Comparison of ENCODE assay signal across 19 cellular contexts in the genomic region with DNA sequence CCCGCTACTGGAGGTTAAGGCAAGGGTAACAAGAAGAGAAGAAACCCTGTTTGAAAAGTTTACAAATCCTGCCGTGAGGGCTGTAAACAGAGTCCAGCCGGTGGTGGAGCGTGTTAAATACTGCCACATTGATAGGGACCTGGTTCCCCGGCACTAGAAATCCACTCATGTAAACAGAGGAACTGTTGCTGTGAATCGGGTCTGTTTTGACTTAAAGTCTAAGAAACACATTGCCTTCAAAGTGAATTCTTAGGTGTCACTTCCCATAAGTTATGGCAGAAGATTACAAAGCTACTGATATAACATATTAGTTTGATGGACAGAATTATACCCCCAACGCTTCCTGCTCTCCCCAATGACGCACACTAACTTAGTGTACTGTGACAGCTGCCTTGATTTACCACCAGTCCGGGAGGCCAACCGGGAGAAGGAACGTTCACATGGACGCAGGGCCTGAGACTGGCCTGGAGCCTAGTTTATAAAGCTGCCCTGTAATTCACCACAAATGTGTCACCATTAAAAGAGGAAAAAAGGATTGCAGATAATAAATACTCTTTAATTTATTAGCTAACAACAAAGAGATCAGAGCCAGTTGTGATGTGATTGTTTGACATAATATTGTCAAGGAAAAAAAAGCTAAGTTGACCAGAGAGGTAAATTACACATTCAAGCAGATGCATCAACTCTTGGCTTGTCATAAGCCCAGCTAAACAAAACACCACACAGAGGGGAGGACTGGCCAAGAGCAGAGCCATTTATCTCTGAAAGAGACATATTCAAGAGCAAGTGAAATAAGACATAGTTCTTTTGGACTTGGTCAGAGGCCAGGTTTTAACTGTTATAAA.
DNase-seq lines count a peak whose midpoint lies in the region; ATAC-seq, FAIRE-seq and TF ChIP-seq lines count a peak whose summit lies in the region.
"Had no signal": no experiment of that assay in that cellular context is flagged by ENCODE, and none has a peak within 500 bp of the region (broad histone marks: within the 10 kb centered on the region; RNA-seq: fewer than 3 reads in every experiment).

No MANE protein-coding gene starts in this region.

- no peaks in the 10 kb centered on the region for H3K9me3 Mint-ChIP-seq in astrocyte (ENCODE audit: unreplicated experiment)
- H3K9me3 Mint-ChIP-seq: activated CD4-positive, alpha-beta T cell treated with anti-CD3 and anti-CD28 coated beads, Interleukin-2, amount 10 ng/mL, durations not matched to agents 24 days and 14 days; stimulated activated naive CD8-positive, alpha-beta T cell treated with anti-CD3 and anti-CD28 coated beads, Interleukin-15, amount 100 ng/mL, for 72 hours had no signal

- in situ Hi-C loops in GM23248 (cut with MboI), result no loop called here

- no peaks in the 10 kb centered on the region for H3K9me2 ChIP-seq in GM23248 (ENCODE audit: insufficient read depth)

- no peaks in the 10 kb centered on the region for H3K4me1 Mint-ChIP-seq in astrocyte (ENCODE audit: low read depth, unreplicated experiment)
- H3K4me1 Mint-ChIP-seq: activated CD4-positive, alpha-beta T cell treated with anti-CD3 and anti-CD28 coated beads, Interleukin-2, amount 10 ng/mL, durations not matched to agents 24 days and 14 days; stimulated activated naive CD8-positive, alpha-beta T cell treated with anti-CD3 and anti-CD28 coated beads, Interleukin-15, amount 100 ng/mL, for 72 hours; T-helper 17 cell had no signal

- ATAC-seq in left lung (peak; percentile 84), GM21515 (IDR thresholded peaks at IDR 0.05; ENCODE audit: unreplicated experiment) (no peak), HG03520 (IDR thresholded peaks at IDR 0.05; ENCODE audit: unreplicated experiment) (no peak)
- ATAC-seq: gastrocnemius medialis; stimulated activated naive CD8-positive, alpha-beta T cell treated with anti-CD3 and anti-CD28 coated beads, Interleukin-15, amount 100 ng/mL, for 72 hours; T-helper 17 cell had no signal

- no peak overlapping the region for H3K27ac Mint-ChIP-seq in astrocyte (ENCODE audit: unreplicated experiment)
- H3K27ac Mint-ChIP-seq: activated CD4-positive, alpha-beta T cell treated with anti-CD3 and anti-CD28 coated beads, Interleukin-2, amount 10 ng/mL, durations not matched to agents 24 days and 14 days; progenitor cell of endocrine pancreas; stimulated activated naive CD8-positive, alpha-beta T cell treated with anti-CD3 and anti-CD28 coated beads, Interleukin-15, amount 100 ng/mL, for 72 hours; T-helper 17 cell had no signal

- H3K9me3 ChIP-seq in GM23248 (ENCODE audit: low read depth), result no peaks in the 10 kb centered on the region
- H3K9me3 ChIP-seq in astrocyte (ENCODE audit: insufficient read depth, low read depth, low read length), result no peaks in the 10 kb centered on the region
- H3K9me3 ChIP-seq in left lung, result no peaks in the 10 kb centered on the region
- H3K9me3 ChIP-seq in stomach, result no peaks in the 10 kb centered on the region
- H3K9me3 ChIP-seq: Caco-2, gastrocnemius medialis had no signal

- H3F3A ChIP-seq in GM23248 (ENCODE audit: insufficient read depth), result peaks cover 14% of the 10 kb centered on the region

- H3K27ac ChIP-seq in GM23248, result peak overlapping the region; percentile 52
- H3K27ac ChIP-seq in astrocyte (ENCODE audit: low read depth, low read length), result no peak overlapping the region
- H3K27ac ChIP-seq in left lung, result peak overlapping the region; percentile 30 to 59
- peak overlapping the region in 4 of 5 donors; percentile 18 to 79 (median 40) for H3K27ac ChIP-seq in stomach
- H3K27ac ChIP-seq: gastrocnemius medialis had no signal

- H3K4me1 ChIP-seq in GM23248 (ENCODE audit: insufficient read depth) (peaks cover 25% of the 10 kb centered on the region), astrocyte (ENCODE audit: insufficient read depth, low read length) (no peaks in the 10 kb centered on the region), left lung (peaks cover 0 to 5% of the 10 kb centered on the region in 2 donors), stomach (peaks cover 0 to 7% (median 2%) of the 10 kb centered on the region in 4 donors)
- H3K4me1 ChIP-seq: Caco-2, gastrocnemius medialis had no signal

- H2AFZ ChIP-seq in GM23248, result 0 out of 2 replicates have a peak overlapping the region, but pooled peaks have one; percentile 35
- H2AFZ ChIP-seq in astrocyte (ENCODE audit: low read depth, low read length), result no peak overlapping the region

- FAIRE-seq in astrocyte (lab: Jason Lieb, UNC), result peak; percentile 17
- FAIRE-seq: GM12892 had no signal

- no peaks in the 10 kb centered on the region for H3K27me3 ChIP-seq in GM23248 (replicated peaks; ENCODE audit: insufficient read depth)
- no peaks in the 10 kb centered on the region for H3K27me3 ChIP-seq in astrocyte (ENCODE audit: insufficient read depth, low read length)
- no peaks in the 10 kb centered on the region for H3K27me3 ChIP-seq in left lung
- H3K27me3 ChIP-seq in stomach, result no peaks in the 10 kb centered on the region
- H3K27me3 ChIP-seq: gastrocnemius medialis had no signal

- no peaks in the 10 kb centered on the region for H3K36me3 ChIP-seq in GM23248 (ENCODE audit: low read depth)
- no peaks in the 10 kb centered on the region for H3K36me3 ChIP-seq in astrocyte (ENCODE audit: insufficient read depth, low read length)
- no peaks in the 10 kb centered on the region for H3K36me3 ChIP-seq in left lung
- no peaks in the 10 kb centered on the region for H3K36me3 ChIP-seq in stomach
- H3K36me3 ChIP-seq: gastrocnemius medialis had no signal

- TF ChIP-seq POLR2A in stomach (IDR thresholded peaks at IDR 0.05), result no peak

- H3K79me2 ChIP-seq in GM23248 (ENCODE audit: insufficient read depth) (no peaks in the 10 kb centered on the region), astrocyte (ENCODE audit: insufficient read depth, low read length) (no peaks in the 10 kb centered on the region)

- 14 to 20% methylated on average over 12 of the region's 12 CpGs for WGBS in GM23248 (ENCODE audit: low coverage in 1 of 2, low lambda C conversion rate in 2 of 2, missing lambda C conversion rate in 2 of 2), 2 experiments
- 51 to 56% (median 52%) methylated on average over 12 of the region's 12 CpGs for WGBS in stomach, 5 donors

- H3K27me3 Mint-ChIP-seq in astrocyte (ENCODE audit: low read depth, unreplicated experiment), result peaks cover 1% of the 10 kb centered on the region
- H3K27me3 Mint-ChIP-seq: activated CD4-positive, alpha-beta T cell treated with anti-CD3 and anti-CD28 coated beads, Interleukin-2, amount 10 ng/mL, durations not matched to agents 24 days and 14 days; progenitor cell of endocrine pancreas; stimulated activated naive CD8-positive, alpha-beta T cell treated with anti-CD3 and anti-CD28 coated beads, Interleukin-15, amount 100 ng/mL, for 72 hours; T-helper 17 cell had no signal

- DNase-seq in GM23248 (peak; percentile 86), astrocyte (ENCODE audit: low read depth) (peak; percentile 99), left lung (peak in 1 of 2 donors; percentile 82), stomach (no peak), GM10266 (ENCODE audit: extremely low spot score) (no peak)
- DNase-seq in stimulated activated CD8-positive, alpha-beta memory T cell treated with anti-CD3 and anti-CD28 coated beads, Interleukin-4, amount 100 ng/mL, for 48 hours, result no peak
- DNase-seq: activated CD4-positive, alpha-beta T cell treated with anti-CD3 and anti-CD28 coated beads, Interleukin-2, amount 10 ng/mL, durations not matched to agents 24 days and 14 days; activated gamma-delta T cell; gastrocnemius medialis; Karpas-422; NCI-H2107; stimulated activated CD4-positive, alpha-beta T cell treated with anti-CD3 and anti-CD28 coated beads, Interleukin-4, amount 100 ng/mL, for 4 hours; stimulated activated naive CD8-positive, alpha-beta T cell treated with anti-CD3 and anti-CD28 coated beads, Interleukin-15, amount 100 ng/mL, for 72 hours; T-helper 17 cell had no signal

- no peak overlapping the region for H3K4me3 Mint-ChIP-seq in astrocyte (ENCODE audit: unreplicated experiment)
- H3K4me3 Mint-ChIP-seq: activated CD4-positive, alpha-beta T cell treated with anti-CD3 and anti-CD28 coated beads, Interleukin-2, amount 10 ng/mL, durations not matched to agents 24 days and 14 days; stimulated activated naive CD8-positive, alpha-beta T cell treated with anti-CD3 and anti-CD28 coated beads, Interleukin-15, amount 100 ng/mL, for 72 hours; T-helper 17 cell had no signal

- H3K4me3 ChIP-seq in GM23248, result no peak overlapping the region
- H3K4me3 ChIP-seq in astrocyte (ENCODE audit: insufficient read depth, low read depth, low read length), result no peak overlapping the region
- H3K4me3 ChIP-seq in left lung, result no peak overlapping the region
- H3K4me3 ChIP-seq in stomach, result no peak overlapping the region
- H3K4me3 ChIP-seq: gastrocnemius medialis had no signal

- H3K36me3 Mint-ChIP-seq in astrocyte (ENCODE audit: low read depth, unreplicated experiment), result no peaks in the 10 kb centered on the region

- intact Hi-C loops in left lung (cut with DNase I), result no loop called here
- intact Hi-C loops in stomach (cut with DNase I; ENCODE audit: low total_unique reads), result no loop called here

- TF ChIP-seq EP300 in stomach (IDR thresholded peaks at IDR 0.05), result peak; percentile 58

- TF ChIP-seq CTCF in astrocyte (IDR thresholded peaks at IDR 0.05; ENCODE audit: insufficient read depth, low read depth, low read length) (no peak), left lung (IDR thresholded peaks at IDR 0.05) (no peak), stomach (IDR thresholded peaks at IDR 0.05) (no peak), GM10266 (IDR thresholded peaks at IDR 0.05; ENCODE audit: control insufficient read depth, insufficient read depth, low read depth, missing control alignments) (no peak)

- H4K20me1 ChIP-seq in GM23248 (ENCODE audit: insufficient read depth) (no peaks in the 10 kb centered on the region), astrocyte (ENCODE audit: insufficient read depth, low read length) (no peaks in the 10 kb centered on the region)

- H3K4me2 ChIP-seq in GM23248 (ENCODE audit: unreplicated experiment) (peak overlapping the region; percentile 34), astrocyte (ENCODE audit: low read length) (no peak overlapping the region)

- no peak overlapping the region for H3K9ac ChIP-seq in GM23248
- no peak overlapping the region for H3K9ac ChIP-seq in astrocyte (ENCODE audit: low read length)

Comparison
In these comparisons a context has a peak if more than half of its experiments do, and no peak if none do; other contexts are left out.
1. DNase-seq: peak in GM23248 (single experiment) and astrocyte (single experiment); none in stomach (single experiment), stimulated activated CD8-positive, alpha-beta memory T cell treated with anti-CD3 and anti-CD28 coated beads, Interleukin-4, amount 100 ng/mL, for 48 hours (single experiment) and GM10266 (single experiment).